ENCODE assay signal across 16 cellular contexts in genomic region chr7:43458746-43459337, GRCh38.
DNase-seq lines count a peak whose midpoint lies in the region; ATAC-seq, FAIRE-seq and TF ChIP-seq lines count a peak whose summit lies in the region.
"Had no signal": no experiment of that assay in that cellular context is flagged by ENCODE, and none has a peak within 500 bp of the region (broad histone marks: within the 10 kb centered on the region; RNA-seq: fewer than 3 reads in every experiment).

No MANE protein-coding gene starts in this region.

- in situ Hi-C loops in HepG2 (cut with HindIII; ENCODE audit: extremely low pct_ligation_motif_present, low pct_unique_long_range_greater_than_20kb): loop anchor here (25.0 kb wide), 2 partner anchors 253 to 378 kb away; no protein-coding TSS in a partner anchor

- H3K9me3 ChIP-seq in HepG2 (ENCODE audit: low read length) (no peaks in the 10 kb centered on the region), neutrophil (no peaks in the 10 kb centered on the region)
- H3K9me3 ChIP-seq: BLaER1 treated with 17β-estradiol and CSF1 and Interleukin-3, amounts not matched to agents 10 nM and 100 nM; SK-N-SH had no signal

- H3K79me2 ChIP-seq in HepG2 (ENCODE audit: insufficient read depth, low read length): no peaks in the 10 kb centered on the region

- CTCF ChIA-PET in HepG2 (lab: Yijun Ruan, JAX; ENCODE audit: low intra/inter-chr PET ratio, low total read pairs): no interaction called here

- no peak for TF ChIP-seq CTCF in HepG2 (CRISPR knock-in tag; IDR thresholded peaks at IDR 0.05)
- no peak for TF ChIP-seq CTCF in neutrophil (IDR thresholded peaks at IDR 0.05)
- TF ChIP-seq CTCF in HFFc6 (IDR thresholded peaks at IDR 0.05): no peak

- H3K4me3 Mint-ChIP-seq in activated T-helper 17 cell treated with anti-CD3 and anti-CD28 coated beads, Interleukin-2, amount 50 U/mL, for 72 hours: no peak overlapping the region
- H3K4me3 Mint-ChIP-seq in HFFc6: no peak overlapping the region

- H3K4me1 ChIP-seq in HepG2 (ENCODE audit: insufficient read depth, low read length): peaks cover 60% of the 10 kb centered on the region
- peaks cover 16 to 25% of the 10 kb centered on the region in 2 experiments for H3K4me1 ChIP-seq in neutrophil (ENCODE audit: control insufficient read depth in 1 of 2, insufficient read depth in 1 of 2, low read depth in 1 of 2, low read length in 1 of 2)

- H3K4me3 ChIP-seq in HepG2 (replicated peaks in 1 of 3; ENCODE audit: insufficient read depth in 1 of 3, low read depth in 2 of 3, low read length in 3 of 3): no peak overlapping the region
- H3K4me3 ChIP-seq in neutrophil (ENCODE audit: low read depth in 1 of 2, low read length in 1 of 2): peak overlapping the region; percentile 22 to 51
- H3K4me3 ChIP-seq: BLaER1 treated with 17β-estradiol and CSF1 and Interleukin-3, amounts not matched to agents 10 nM and 100 nM had no signal

- H3K27ac Mint-ChIP-seq in activated T-helper 17 cell treated with anti-CD3 and anti-CD28 coated beads, Interleukin-2, amount 50 U/mL, for 72 hours: peak overlapping the region; percentile 28
- no peak overlapping the region for H3K27ac Mint-ChIP-seq in HFFc6

- H3K9ac ChIP-seq in HepG2 (ENCODE audit: insufficient read depth, low read depth, low read length): no peak overlapping the region
- H3K9ac ChIP-seq: BLaER1 treated with 17β-estradiol and CSF1 and Interleukin-3, amounts not matched to agents 10 nM and 100 nM; SK-N-SH had no signal

- no peaks in the 10 kb centered on the region for H3K36me3 Mint-ChIP-seq in activated T-helper 17 cell treated with anti-CD3 and anti-CD28 coated beads, Interleukin-2, amount 50 U/mL, for 72 hours (ENCODE audit: low read depth)
- H3K36me3 Mint-ChIP-seq in HFFc6 (ENCODE audit: low read depth): no peaks in the 10 kb centered on the region

- peak overlapping the region; percentile 46; the same call in 1 of the 2 replicates for H3K4me2 ChIP-seq in HepG2 (ENCODE audit: low read depth, low read length)
- H3K4me2 ChIP-seq: BLaER1 treated with 17β-estradiol and CSF1 and Interleukin-3, amounts not matched to agents 10 nM and 100 nM; SK-N-SH had no signal

- peaks cover 9% of the 10 kb centered on the region for H3K27me3 Mint-ChIP-seq in activated T-helper 17 cell treated with anti-CD3 and anti-CD28 coated beads, Interleukin-2, amount 50 U/mL, for 72 hours
- peaks cover 2% of the 10 kb centered on the region for H3K27me3 Mint-ChIP-seq in HFFc6 (ENCODE audit: insufficient read depth)

- H3K36me3 ChIP-seq in HepG2 (replicated peaks in 1 of 2; ENCODE audit: control insufficient read depth in 1 of 2, insufficient read depth in 2 of 2, low read length in 2 of 2) (no peaks in the 10 kb centered on the region), neutrophil (no peaks in the 10 kb centered on the region)

- 27% methylated on average over 7 of the region's 7 CpGs for WGBS in HepG2 (ENCODE audit: low lambda C conversion rate)

- H3K4me1 Mint-ChIP-seq in activated T-helper 17 cell treated with anti-CD3 and anti-CD28 coated beads, Interleukin-2, amount 50 U/mL, for 72 hours: no peaks in the 10 kb centered on the region
- H3K4me1 Mint-ChIP-seq in HFFc6 (ENCODE audit: low read depth): peaks cover 22% of the 10 kb centered on the region

- no peak overlapping the region for H3K27ac ChIP-seq in HepG2 (ENCODE audit: extremely low read length, insufficient read depth, low read length)
- peak overlapping the region; percentile 76 for H3K27ac ChIP-seq in neutrophil
- H3K27ac ChIP-seq: BLaER1 treated with 17β-estradiol and CSF1 and Interleukin-3, amounts not matched to agents 10 nM and 100 nM had no signal

- no peak for TF ChIP-seq RAD21 in HepG2 (CRISPR knock-in tag; IDR thresholded peaks at IDR 0.05)

- no peaks in the 10 kb centered on the region for H3K9me3 Mint-ChIP-seq in activated T-helper 17 cell treated with anti-CD3 and anti-CD28 coated beads, Interleukin-2, amount 50 U/mL, for 72 hours
- no peaks in the 10 kb centered on the region for H3K9me3 Mint-ChIP-seq in HFFc6

- POLR2A ChIA-PET in HepG2 (lab: Yijun Ruan, JAX): no interaction called here

- H3K27me3 ChIP-seq in HepG2 (ENCODE audit: control insufficient read depth in 1 of 2, insufficient read depth in 2 of 2, low read length in 2 of 2) (no peaks in the 10 kb centered on the region), neutrophil (no peaks in the 10 kb centered on the region)
- H3K27me3 ChIP-seq: BLaER1 treated with 17β-estradiol and CSF1 and Interleukin-3, amounts not matched to agents 10 nM and 100 nM had no signal

- BruUV-seq in HepG2 (replicated peaks; lab: Mats Ljungman, UMichigan): no TSS peak

- intact Hi-C loops in HepG2 (cut with micrococcal nuclease; ENCODE audit: unreplicated experiment): loop anchor here (5.0 to 10.0 kb wide), 5 partner anchors 123 to 1854 kb away; partner anchors contain the start of gene STK17A

- FAIRE-seq in GM12891 (lab: Jason Lieb, UNC) (peak; percentile 33), HepG2 (lab: Jason Lieb, UNC) (no peak)

- peak overlapping the region; percentile 31 for H2AFZ ChIP-seq in HepG2 (ENCODE audit: low read length)

- ATAC-seq in activated T-helper 17 cell treated with anti-CD3 and anti-CD28 coated beads, Interleukin-2, amount 50 U/mL, for 72 hours (replicated peaks): no peak
- ATAC-seq in HepG2: no peak

- H4K20me1 ChIP-seq in HepG2 (ENCODE audit: insufficient read depth, low read length): no peaks in the 10 kb centered on the region
- H4K20me1 ChIP-seq: BLaER1 treated with 17β-estradiol and CSF1 and Interleukin-3, amounts not matched to agents 10 nM and 100 nM had no signal

- TF ChIP-seq POLR2A in GM12891 (IDR thresholded peaks at IDR 0.05; ENCODE audit: low read depth, low read length): no peak
- no peak for TF ChIP-seq POLR2A in HepG2 (IDR thresholded peaks at IDR 0.05; ENCODE audit: insufficient read depth in 1 of 2, low read depth in 2 of 2, low read length in 2 of 2)

- TF ChIP-seq EP300 in HepG2 (IDR thresholded peaks at IDR 0.05; ENCODE audit: low read depth in 2 of 2, low read length in 2 of 2) (no peak), HepG2 (CRISPR knock-in tag; IDR thresholded peaks at IDR 0.05; ENCODE audit: borderline replicate concordance) (no peak)

- DNase-seq in GM12891 (ENCODE audit: insufficient read length, low spot score) (no peak), HepG2 (ENCODE audit: low spot score) (no peak), HFFc6 (no peak), LoVo (ENCODE audit: low spot score) (no peak), NCI-H226 (no peak)
- DNase-seq: DMS79, GOT3, IMR-90, NCI-H1105, NCI-H2081, OCI-M1, SHP77 treated with DMSO at 0.1 percent for 48 hours, SK-N-SH had no signal

TF ChIP-seq in GM12891, 5 proteins besides CTCF, POLR2A, EP300 and RAD21:
- TF ChIP-seq SPI1 (IDR thresholded peaks at IDR 0.05; ENCODE audit: low read depth, low read length): no peak
- no peak for TF ChIP-seq POLR2AphosphoS5 (IDR thresholded peaks at IDR 0.05; ENCODE audit: low read depth, low read length)
- no peak for TF ChIP-seq PAX5 (IDR thresholded peaks at IDR 0.05; ENCODE audit: insufficient read depth, low read length, severe bottlenecking)
- TF ChIP-seq POU2F2 (IDR thresholded peaks at IDR 0.05; ENCODE audit: low read depth, low read length): no peak
- TF ChIP-seq TAF1 (IDR thresholded peaks at IDR 0.05; ENCODE audit: low read depth, low read length): no peak

TF ChIP-seq in HepG2, 621 proteins besides CTCF, POLR2A, EP300 and RAD21:
- no peak for TF ChIP-seq PAF1 (CRISPR knock-in tag; IDR thresholded peaks at IDR 0.05)
- 0 out of 2 replicates have a peak, but pooled peaks have one; percentile 11 for TF ChIP-seq SALL1 (CRISPR knock-in tag; IDR thresholded peaks at IDR 0.05)
- no peak for TF ChIP-seq ZNF501 (CRISPR knock-in tag; IDR thresholded peaks at IDR 0.05)
- TF ChIP-seq SMAD3 (CRISPR knock-in tag; IDR thresholded peaks at IDR 0.05): no peak
- TF ChIP-seq NCOR1 (IDR thresholded peaks at IDR 0.05; ENCODE audit: borderline replicate concordance, low read length): no peak
- no peak for TF ChIP-seq ZBTB38 (CRISPR knock-in tag; IDR thresholded peaks at IDR 0.05)
- TF ChIP-seq ZBTB3 (CRISPR knock-in tag; IDR thresholded peaks at IDR 0.05; ENCODE audit: borderline replicate concordance, low read depth): no peak
- TF ChIP-seq KDM5B (CRISPR knock-in tag; IDR thresholded peaks at IDR 0.05; ENCODE audit: borderline replicate concordance): no peak
- no peak for TF ChIP-seq FOXJ3 (CRISPR knock-in tag; IDR thresholded peaks at IDR 0.05; ENCODE audit: borderline replicate concordance)
- TF ChIP-seq TAF1 (CRISPR knock-in tag; IDR thresholded peaks at IDR 0.05): no peak
- 0 out of 2 replicates have a peak, but pooled peaks have one; percentile 20 for TF ChIP-seq ZMYM3 (CRISPR knock-in tag; IDR thresholded peaks at IDR 0.05)
- TF ChIP-seq ZNF484 (CRISPR knock-in tag; IDR thresholded peaks at IDR 0.05; ENCODE audit: borderline replicate concordance, low read depth): no peak

Comparison
In these comparisons a context has a peak if more than half of its experiments do, and no peak if none do; other contexts are left out.
1. H3K4me3 ChIP-seq: peak in neutrophil (2 of 2); none in HepG2 (0 of 3).